35 cellular contexts compared by ENCODE assay signal in genomic region chr5:5302201-5302600, GRCh38.
"Had no signal": no experiment of that assay in that cellular context is flagged by ENCODE, and none has a peak within 500 bp of the region (broad histone marks: within the 10 kb centered on the region; RNA-seq: fewer than 3 reads in every experiment).

No MANE protein-coding gene starts in this region.

- H3K27me3 Mint-ChIP-seq: activated B cell treated with CpG ODN at 0.5 μM for 24 hours; activated CD4-positive, alpha-beta memory T cell treated with anti-CD3 and anti-CD28 coated beads for 36 hours; activated CD4-positive, alpha-beta T cell treated with anti-CD3 and anti-CD28 coated beads, Interleukin-2, amount 10 ng/mL, durations not matched to agents 24 days and 14 days; activated CD8-positive, alpha-beta T cell treated with anti-CD3 and anti-CD28 coated beads for 36 hours; activated naive CD8-positive, alpha-beta T cell treated with anti-CD3 and anti-CD28 coated beads for 36 hours; central memory CD8-positive, alpha-beta T cell had no signal

- H3K27ac Mint-ChIP-seq: activated B cell treated with CpG ODN at 0.5 μM for 24 hours; activated CD4-positive, alpha-beta memory T cell treated with anti-CD3 and anti-CD28 coated beads for 36 hours; activated CD4-positive, alpha-beta T cell treated with anti-CD3 and anti-CD28 coated beads, Interleukin-2, amount 10 ng/mL, durations not matched to agents 24 days and 14 days; activated CD8-positive, alpha-beta T cell treated with anti-CD3 and anti-CD28 coated beads for 36 hours; activated naive CD4-positive, alpha-beta T cell treated with anti-CD3 and anti-CD28 coated beads for 36 hours; activated naive CD4-positive, alpha-beta T cell treated with anti-CD3 and anti-CD28 coated beads, Interleukin-2, amount 50 U/mL, for 72 hours; activated naive CD8-positive, alpha-beta T cell treated with anti-CD3 and anti-CD28 coated beads for 36 hours; activated T-cell treated with anti-CD3 and anti-CD28 coated beads, Interleukin-2, amount 50 U/mL, for 72 hours; activated T-helper 1 cell treated with anti-CD3 and anti-CD28 coated beads, Interleukin-12 subunit alpha, Interleukin-12 subunit beta, Interleukin-2, Interleukin-4 antibody, amounts not matched to agents 30 ng/mL and 10 ng/mL and 1 ng/mL, durations not matched to agents 14 hours and 24 hours and 36 hours; activated T-helper 17 cell treated with anti-CD3 and anti-CD28 coated beads, Interleukin-2, amount 50 U/mL, for 72 hours; T-helper 1 cell treated with Interleukin-12 subunit alpha and Interleukin-12 subunit beta and Interleukin-4 antibody, amounts not matched to agents 30 μg/mL and 1 μg/mL, for 36 hours; T-helper 2 cell treated with Interferon-gamma antibody and Interleukin-4, amounts not matched to agents 5 μg/mL and 100 μg/mL, for 36 hours had no signal

- H3K4me3 ChIP-seq: adrenal gland, body of pancreas, breast epithelium had no signal

- H3K4me1 ChIP-seq: adrenal gland, body of pancreas, breast epithelium had no signal

- H3K36me3 ChIP-seq: adrenal gland, brain microvascular endothelial cell, breast epithelium had no signal

- DNase-seq: activated B cell treated with CpG ODN at 0.5 μM for 24 hours; activated CD4-positive, alpha-beta memory T cell treated with anti-CD3 and anti-CD28 coated beads for 36 hours; activated CD4-positive, alpha-beta T cell treated with anti-CD3 and anti-CD28 coated beads for 4 hours; activated CD4-positive, alpha-beta T cell treated with anti-CD3 and anti-CD28 coated beads, Interleukin-2, amount 10 ng/mL, durations not matched to agents 24 days and 14 days; activated CD4-positive, alpha-beta T cell treated with anti-CD3 and anti-CD28 coated beads, Interleukin-2, amount 50 U/mL, for 1 hour; activated CD4-positive, alpha-beta T cell treated with anti-CD3 and anti-CD28 coated beads, Interleukin-2, amount 50 U/mL, for 4 hours; activated CD4-positive, CD25-positive, alpha-beta regulatory T cell treated with anti-CD3 and anti-CD28 coated beads, Interleukin-2, amount 50 U/mL, for 72 hours; activated CD8-positive, alpha-beta memory T cell treated with anti-CD3 and anti-CD28 coated beads, Interleukin-2, amount 50 U/mL, for 4 hours; activated CD8-positive, alpha-beta T cell treated with anti-CD3 and anti-CD28 coated beads for 36 hours; activated effector memory CD4-positive, alpha-beta T cell treated with anti-CD3 and anti-CD28 coated beads, Interleukin-2, amount 50 U/mL, for 16 hours; activated gamma-delta T cell treated with Interleukin-2 at 50 U/mL for 16 hours; activated naive CD4-positive, alpha-beta T cell; activated naive CD4-positive, alpha-beta T cell treated with anti-CD3 and anti-CD28 coated beads for 36 hours; activated naive CD4-positive, alpha-beta T cell treated with anti-CD3 and anti-CD28 coated beads, Interleukin-2, amount 50 U/mL, for 16 hours; activated naive CD8-positive, alpha-beta T cell treated with anti-CD3 and anti-CD28 coated beads for 36 hours; activated T-cell treated with anti-CD3 and anti-CD28 coated beads for 4 hours; activated T-cell treated with anti-CD3 and anti-CD28 coated beads, Interleukin-2, amount 50 U/mL, for 1 hour; activated T-cell treated with anti-CD3 and anti-CD28 coated beads, Interleukin-2, amount 50 U/mL, for 4 hours; activated T-cell treated with anti-CD3 and anti-CD28 coated beads, Interleukin-2, amount 50 U/mL, for 72 hours; amniotic stem cell; aorta; body of pancreas; brain microvascular endothelial cell; cerebellar nuclear complex; T-helper 1 cell; T-helper 2 cell; T-helper 9 cell had no signal

- H3K36me3 Mint-ChIP-seq: activated CD4-positive, alpha-beta memory T cell treated with anti-CD3 and anti-CD28 coated beads for 36 hours; activated naive CD8-positive, alpha-beta T cell treated with anti-CD3 and anti-CD28 coated beads for 36 hours had no signal

- H3K4me3 Mint-ChIP-seq: activated B cell treated with CpG ODN at 0.5 μM for 24 hours; activated CD4-positive, alpha-beta memory T cell treated with anti-CD3 and anti-CD28 coated beads for 36 hours; activated CD4-positive, alpha-beta T cell treated with anti-CD3 and anti-CD28 coated beads, Interleukin-2, amount 10 ng/mL, durations not matched to agents 24 days and 14 days; activated CD8-positive, alpha-beta T cell treated with anti-CD3 and anti-CD28 coated beads for 36 hours; activated naive CD4-positive, alpha-beta T cell treated with anti-CD3 and anti-CD28 coated beads for 36 hours; activated naive CD8-positive, alpha-beta T cell treated with anti-CD3 and anti-CD28 coated beads for 36 hours; activated T-cell treated with anti-CD3 and anti-CD28 coated beads, Interleukin-2, amount 50 U/mL, for 4 hours; activated T-cell treated with anti-CD3 and anti-CD28 coated beads, Interleukin-2, amount 50 U/mL, for 72 hours; activated T-helper 1 cell treated with anti-CD3 and anti-CD28 coated beads, Interleukin-12 subunit alpha, Interleukin-12 subunit beta, Interleukin-2, Interleukin-4 antibody, amounts not matched to agents 30 ng/mL and 10 ng/mL and 1 ng/mL, durations not matched to agents 14 hours and 24 hours and 36 hours; activated T-helper 17 cell treated with anti-CD3 and anti-CD28 coated beads, Interleukin-2, amount 50 U/mL, for 72 hours; central memory CD8-positive, alpha-beta T cell; T-helper 1 cell treated with Interleukin-12 subunit alpha and Interleukin-12 subunit beta and Interleukin-4 antibody, amounts not matched to agents 30 μg/mL and 1 μg/mL, for 36 hours; T-helper 2 cell treated with Interferon-gamma antibody and Interleukin-4, amounts not matched to agents 5 μg/mL and 100 μg/mL, for 36 hours had no signal

- H3K4me1 Mint-ChIP-seq: activated B cell treated with CpG ODN at 0.5 μM for 24 hours; activated CD4-positive, alpha-beta T cell treated with anti-CD3 and anti-CD28 coated beads, Interleukin-2, amount 10 ng/mL, durations not matched to agents 24 days and 14 days; activated naive CD8-positive, alpha-beta T cell treated with anti-CD3 and anti-CD28 coated beads for 36 hours; activated T-helper 17 cell treated with anti-CD3 and anti-CD28 coated beads, Interleukin-2, amount 50 U/mL, for 72 hours; central memory CD8-positive, alpha-beta T cell had no signal

- H3K9me3 ChIP-seq: adrenal gland, body of pancreas had no signal

- H3K27ac ChIP-seq: adrenal gland, body of pancreas, brain microvascular endothelial cell, breast epithelium had no signal

- H3K27me3 ChIP-seq: adrenal gland, body of pancreas, brain microvascular endothelial cell, breast epithelium had no signal
